Comparison of ENCODE assay signal across 8 cellular contexts in the genomic region with DNA sequence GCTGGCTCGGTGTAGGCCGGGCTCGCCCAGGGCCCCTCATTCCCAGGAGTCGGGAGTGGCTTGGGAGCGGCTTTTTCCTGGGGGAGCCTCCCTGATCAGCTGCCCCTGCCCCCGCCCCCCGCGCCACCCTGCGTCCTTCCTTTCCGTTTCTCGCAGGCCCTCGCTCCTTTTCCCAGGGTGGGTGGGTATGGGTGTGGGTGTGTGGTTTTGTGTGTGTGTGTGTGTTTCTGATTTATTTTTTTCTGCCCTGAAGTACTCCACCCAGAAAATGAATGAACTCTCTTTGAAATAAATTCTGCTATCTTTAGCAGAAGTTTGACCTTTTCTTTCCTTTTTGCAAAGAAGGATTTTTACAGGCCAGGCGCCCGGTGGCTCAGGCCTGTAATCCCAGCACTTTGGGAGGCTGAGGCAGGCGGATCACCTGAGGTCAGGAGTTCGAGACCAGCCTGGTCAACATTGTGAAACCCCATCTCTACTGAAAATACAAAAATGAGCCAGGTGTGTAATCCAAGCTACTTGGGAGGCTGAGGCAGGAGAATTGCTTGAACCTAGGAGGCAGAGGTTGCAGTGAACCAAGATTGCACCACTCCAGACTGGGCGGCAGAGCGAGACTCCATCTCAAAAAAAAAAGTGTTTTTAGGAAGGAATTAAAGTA. TPM values are rescaled to one million over a fixed set of nuclear protein-coding genes. Genes with fewer than 3 reads are reported as not detected.
DNase-seq lines count a peak whose midpoint lies in the region; ATAC-seq lines count a peak whose summit lies in the region.

No MANE protein-coding gene starts in this region.

- ATAC-seq in GM19023 (IDR thresholded peaks at IDR 0.05; ENCODE audit: unreplicated experiment) (peak; percentile 19), HG03139 (IDR thresholded peaks at IDR 0.05; ENCODE audit: unreplicated experiment) (peak; percentile 20)

- peaks cover 28% of the 10 kb centered on the region for H3K4me1 ChIP-seq in adipocyte (ENCODE audit: control insufficient read depth, insufficient read depth, low read length)
- peaks cover 53% of the 10 kb centered on the region for H3K4me1 ChIP-seq in mononuclear cell (ENCODE audit: insufficient read depth, low read length)

- H3K36me3 ChIP-seq in adipocyte (ENCODE audit: control insufficient read depth, insufficient read depth, low read length, severe bottlenecking), result peaks cover 43% of the 10 kb centered on the region

- H3K4me3 ChIP-seq in adipocyte (ENCODE audit: low read length) (peak overlapping the region; percentile 77), mononuclear cell (ENCODE audit: low read length) (peak overlapping the region; percentile 34)

- H3K9me3 ChIP-seq in adipocyte (ENCODE audit: control insufficient read depth, low read length), result no peaks in the 10 kb centered on the region
- no peaks in the 10 kb centered on the region for H3K9me3 ChIP-seq in mononuclear cell (ENCODE audit: low read depth, low read length)

- H3K27me3 ChIP-seq in adipocyte (replicated peaks; ENCODE audit: control insufficient read depth, insufficient read depth, low read length) (no peaks in the 10 kb centered on the region), mononuclear cell (ENCODE audit: insufficient read depth, low read length) (no peaks in the 10 kb centered on the region)

- DNase-seq in adipocyte (ENCODE audit: low read depth) (no peak), KG1 (lab: John Stamatoyannopoulos, UW) (no peak), NCI-H2196 treated with DMSO at 0.1 percent for 48 hours (lab: John Stamatoyannopoulos, UW; ENCODE audit: unreplicated experiment) (no peak), A172 (ENCODE audit: low spot score) (no peak)
- no peak for DNase-seq in activated effector memory CD4-positive, alpha-beta T cell treated with anti-CD3 and anti-CD28 coated beads, Interleukin-2, amount 50 U/mL, for 16 hours

- peak overlapping the region; percentile 87 for H3K9ac ChIP-seq in adipocyte (ENCODE audit: low read length)

RNA-seq across cellular contexts. Expression of a gene that starts 30.0 kb away (rescaled TPM):
- 34.5 TPM for total RNA-seq in mononuclear cell
- 21.2 and 38.4 TPM in 2 replicates for total RNA-seq in A172 (2014; rRNA removed; shearing (Covaris generic))
